1 cellular context compared by ENCODE assay signal in the genomic region with DNA sequence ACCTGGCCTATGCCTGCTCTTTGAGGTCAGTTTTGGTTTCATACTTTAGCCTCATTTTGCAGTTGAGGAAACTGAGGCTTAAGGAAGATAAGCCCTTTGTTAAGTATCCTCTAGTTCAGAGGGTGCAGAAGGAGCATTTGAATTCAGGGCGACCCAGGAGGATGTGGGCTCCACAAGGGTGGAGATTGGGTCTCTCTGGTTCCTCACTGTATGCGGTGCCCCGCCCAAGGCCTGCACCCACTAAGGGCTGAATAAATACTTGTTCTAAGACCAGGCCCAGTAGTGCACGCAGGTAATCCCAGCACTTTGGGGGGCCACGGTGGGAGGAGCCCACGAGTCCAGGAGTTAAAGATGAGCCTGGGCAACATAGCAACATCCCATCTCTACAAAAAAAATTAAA.
TF ChIP-seq lines count a peak whose summit lies in the region.

No MANE protein-coding gene starts in this region.

TF ChIP-seq in HepG2, 621 proteins besides CTCF, POLR2A, EP300 and RAD21:
- no peak for TF ChIP-seq MTA1 (CRISPR knock-in tag; IDR thresholded peaks at IDR 0.05; ENCODE audit: borderline replicate concordance)
- no peak for TF ChIP-seq ZNF326 (CRISPR knock-in tag; IDR thresholded peaks at IDR 0.05; ENCODE audit: borderline replicate concordance)
- TF ChIP-seq NFKBIZ (CRISPR knock-in tag; IDR thresholded peaks at IDR 0.05) = no peak
- TF ChIP-seq, protein P1, sequence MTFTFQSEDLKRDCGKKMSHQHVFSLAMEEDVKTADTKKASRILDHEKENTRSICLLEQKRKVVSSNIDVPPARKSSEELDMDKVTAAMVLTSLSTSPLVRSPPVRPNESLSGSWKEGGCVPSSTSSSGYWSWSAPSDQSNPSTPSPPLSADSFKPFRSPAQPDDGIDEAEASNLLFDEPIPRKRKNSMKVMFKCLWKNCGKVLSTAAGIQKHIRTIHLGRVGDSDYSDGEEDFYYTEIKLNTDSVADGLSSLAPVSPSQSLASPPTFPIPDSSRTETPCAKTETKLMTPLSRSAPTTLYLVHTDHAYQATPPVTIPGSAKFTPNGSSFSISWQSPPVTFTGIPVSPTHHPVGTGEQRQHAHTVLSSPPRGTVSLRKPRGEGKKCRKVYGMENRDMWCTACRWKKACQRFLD (CRISPR knock-in tag; IDR thresholded peaks at IDR 0.05; ENCODE audit: borderline replicate concordance) = no peak
- no peak for TF ChIP-seq ZNF138 (CRISPR knock-in tag; IDR thresholded peaks at IDR 0.05; ENCODE audit: low read depth)
